In the genomic region with DNA sequence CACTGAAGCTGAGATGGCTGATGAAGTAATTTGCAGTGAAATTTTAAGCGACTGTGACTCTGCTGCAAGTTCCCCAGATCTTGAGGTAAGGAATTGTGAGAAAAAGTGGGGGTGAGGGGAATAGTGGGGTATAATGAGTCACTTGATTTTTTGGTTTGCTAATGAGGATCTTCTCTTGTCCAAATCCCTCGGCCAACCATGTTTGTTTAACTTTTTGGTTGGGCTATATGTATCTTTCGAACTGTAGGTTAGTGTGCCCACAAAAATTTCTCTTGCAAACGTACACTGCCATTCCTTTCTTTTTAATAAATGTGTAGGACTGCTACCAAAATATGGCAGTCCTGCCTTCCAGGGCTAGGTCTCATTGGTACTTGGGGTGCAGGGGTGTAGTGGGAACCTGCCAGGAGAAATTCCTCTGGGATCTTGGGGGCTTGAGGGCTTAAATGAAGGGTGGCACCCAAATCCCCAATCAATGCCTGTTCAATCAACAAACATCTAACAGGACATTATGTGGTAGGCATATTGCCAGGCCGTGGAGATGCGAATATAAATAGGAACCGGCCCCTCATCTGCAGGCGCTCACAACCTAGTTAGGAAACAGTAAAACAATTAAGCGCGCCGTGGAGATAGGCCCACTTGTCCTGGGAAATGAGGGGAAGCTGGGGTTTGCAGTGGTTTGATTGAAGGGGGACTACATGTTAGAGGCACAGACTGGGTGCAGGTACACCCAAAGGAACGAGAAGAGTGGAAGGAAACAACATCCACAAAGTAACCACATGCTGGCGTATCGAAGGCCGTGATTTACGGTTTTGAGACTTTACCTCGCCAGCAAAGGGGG, we compare ENCODE assay signal across 8 cellular contexts. TPM values are rescaled to one million over a fixed set of nuclear protein-coding genes. Genes with fewer than 3 reads are reported as not detected.
DNase-seq lines count a peak whose midpoint lies in the region; ATAC-seq lines count a peak whose summit lies in the region.

No MANE protein-coding gene starts in this region.

- H3K4me3 ChIP-seq in iPS-15b (ENCODE audit: low read depth, low read length), result peak overlapping the region; percentile 80

- H3K27me3 ChIP-seq in iPS-15b (ENCODE audit: control insufficient read depth, insufficient read depth, low read length), result no peaks in the 10 kb centered on the region

- H3K9me3 Mint-ChIP-seq in activated T-cell treated with anti-CD3 and anti-CD28 coated beads, Interleukin-2, amount 50 U/mL, for 72 hours, result peaks cover 0 to 2% of the 10 kb centered on the region in 2 donors
- H3K9me3 Mint-ChIP-seq in stimulated activated naive B cell treated with anti-CD40 and anti-IgM and Interleukin-4, amounts not matched to agents 10 μg/mL and 1 μg/mL and 100 μg/mL, for 72 hours, result peaks cover 0 to 4% of the 10 kb centered on the region in 2 donors

- peaks cover 3% of the 10 kb centered on the region for H3K4me1 ChIP-seq in iPS-15b (ENCODE audit: control insufficient read depth, insufficient read depth, low read length)

- peaks cover 11% of the 10 kb centered on the region for H3K36me3 ChIP-seq in iPS-15b (ENCODE audit: control insufficient read depth, insufficient read depth, low read length)

- DNase-seq in DMS 273 (lab: John Stamatoyannopoulos, UW; ENCODE audit: unreplicated experiment), result peak; percentile 49
- DNase-seq in DMS 273 treated with DMSO at 0.1 percent for 48 hours (lab: John Stamatoyannopoulos, UW), result no peak
- no peak for DNase-seq in activated T-cell treated with anti-CD3 and anti-CD28 coated beads, Interleukin-2, amount 50 U/mL, for 72 hours
- DNase-seq in stimulated activated naive B cell treated with anti-CD40 and anti-IgM and Interleukin-4, amounts not matched to agents 10 μg/mL and 1 μg/mL and 100 μg/mL, for 72 hours, result no peak
- no peak for DNase-seq in COLO668 (lab: John Stamatoyannopoulos, UW; ENCODE audit: unreplicated experiment)
- DNase-seq in NCI-H1417 treated with DMSO at 0.1 percent for 48 hours (lab: John Stamatoyannopoulos, UW), result no peak

- no peak for ATAC-seq in activated T-cell treated with anti-CD3 and anti-CD28 coated beads, Interleukin-2, amount 50 U/mL, for 72 hours (replicated peaks in 1 of 2)
- no peak for ATAC-seq in stimulated activated naive B cell treated with anti-CD40 and anti-IgM and Interleukin-4, amounts not matched to agents 10 μg/mL and 1 μg/mL and 100 μg/mL, for 72 hours (replicated peaks)
- no peak for ATAC-seq in GM19395 (IDR thresholded peaks at IDR 0.05; ENCODE audit: unreplicated experiment)

- peaks cover 9 to 13% of the 10 kb centered on the region in 2 donors for H3K36me3 Mint-ChIP-seq in activated T-cell treated with anti-CD3 and anti-CD28 coated beads, Interleukin-2, amount 50 U/mL, for 72 hours (ENCODE audit: insufficient read depth in 2 of 2)
- H3K36me3 Mint-ChIP-seq in stimulated activated naive B cell treated with anti-CD40 and anti-IgM and Interleukin-4, amounts not matched to agents 10 μg/mL and 1 μg/mL and 100 μg/mL, for 72 hours, result peaks cover 25 to 39% of the 10 kb centered on the region in 2 donors

- peak overlapping the region; percentile 94 for H3K27ac Mint-ChIP-seq in activated T-cell treated with anti-CD3 and anti-CD28 coated beads, Interleukin-2, amount 50 U/mL, for 72 hours
- H3K27ac Mint-ChIP-seq in stimulated activated naive B cell treated with anti-CD40 and anti-IgM and Interleukin-4, amounts not matched to agents 10 μg/mL and 1 μg/mL and 100 μg/mL, for 72 hours, result peak overlapping the region; percentile 98

- peak overlapping the region; percentile 81 to 90 for H3K4me3 Mint-ChIP-seq in activated T-cell treated with anti-CD3 and anti-CD28 coated beads, Interleukin-2, amount 50 U/mL, for 72 hours
- peak overlapping the region; percentile 86 to 95 for H3K4me3 Mint-ChIP-seq in stimulated activated naive B cell treated with anti-CD40 and anti-IgM and Interleukin-4, amounts not matched to agents 10 μg/mL and 1 μg/mL and 100 μg/mL, for 72 hours

- no peaks in the 10 kb centered on the region for H3K27me3 Mint-ChIP-seq in activated T-cell treated with anti-CD3 and anti-CD28 coated beads, Interleukin-2, amount 50 U/mL, for 72 hours (ENCODE audit: low read depth)
- H3K27me3 Mint-ChIP-seq in stimulated activated naive B cell treated with anti-CD40 and anti-IgM and Interleukin-4, amounts not matched to agents 10 μg/mL and 1 μg/mL and 100 μg/mL, for 72 hours, result no peaks in the 10 kb centered on the region

- peak overlapping the region; percentile 80 for H3K9ac ChIP-seq in iPS-15b (ENCODE audit: low read depth, low read length)

- peaks cover 27% of the 10 kb centered on the region for H3K4me1 Mint-ChIP-seq in activated T-cell treated with anti-CD3 and anti-CD28 coated beads, Interleukin-2, amount 50 U/mL, for 72 hours (ENCODE audit: low read depth)
- peaks cover 16 to 33% of the 10 kb centered on the region in 2 donors for H3K4me1 Mint-ChIP-seq in stimulated activated naive B cell treated with anti-CD40 and anti-IgM and Interleukin-4, amounts not matched to agents 10 μg/mL and 1 μg/mL and 100 μg/mL, for 72 hours

- no peaks in the 10 kb centered on the region for H3K9me3 ChIP-seq in iPS-15b (ENCODE audit: control insufficient read depth, insufficient read depth, low read length)

RNA-seq across cellular contexts. Expression of a gene that starts 1.3 kb away (rescaled TPM):
- total RNA-seq in activated T-cell treated with anti-CD3 and anti-CD28 coated beads, Interleukin-2, amount 50 U/mL, for 72 hours, result 100 to 1,000 TPM; 188 to 189 TPM

RNA-seq across cellular contexts. Expression of a gene that starts 13.3 kb away (rescaled TPM):
- 1 to 10 TPM; 2.7 to 3.2 TPM for total RNA-seq in activated T-cell treated with anti-CD3 and anti-CD28 coated beads, Interleukin-2, amount 50 U/mL, for 72 hours

RNA-seq across cellular contexts. Expression of a gene that starts 17.3 kb away (rescaled TPM):
- 10 to 100 TPM; 30.2 to 37.4 TPM for total RNA-seq in activated T-cell treated with anti-CD3 and anti-CD28 coated beads, Interleukin-2, amount 50 U/mL, for 72 hours

RNA-seq across cellular contexts. Expression of a gene that starts 32.7 kb away (rescaled TPM):
- total RNA-seq in activated T-cell treated with anti-CD3 and anti-CD28 coated beads, Interleukin-2, amount 50 U/mL, for 72 hours, result 1 to 10 TPM; 6.3 to 8.6 TPM

RNA-seq across cellular contexts. Expression of a gene that starts 34.0 kb away (rescaled TPM):
- 10 to 100 TPM; 11.8 to 12.6 TPM for total RNA-seq in activated T-cell treated with anti-CD3 and anti-CD28 coated beads, Interleukin-2, amount 50 U/mL, for 72 hours
